ENCODE assay signal across 1 cellular context in genomic region chr7:7765422-7765821, GRCh38.
TF ChIP-seq lines count a peak whose summit lies in the region.

No MANE protein-coding gene starts in this region.

TF ChIP-seq in GM12878, 131 proteins besides CTCF, POLR2A, EP300 and RAD21 (continued from another document):
- TF ChIP-seq, protein P1, sequence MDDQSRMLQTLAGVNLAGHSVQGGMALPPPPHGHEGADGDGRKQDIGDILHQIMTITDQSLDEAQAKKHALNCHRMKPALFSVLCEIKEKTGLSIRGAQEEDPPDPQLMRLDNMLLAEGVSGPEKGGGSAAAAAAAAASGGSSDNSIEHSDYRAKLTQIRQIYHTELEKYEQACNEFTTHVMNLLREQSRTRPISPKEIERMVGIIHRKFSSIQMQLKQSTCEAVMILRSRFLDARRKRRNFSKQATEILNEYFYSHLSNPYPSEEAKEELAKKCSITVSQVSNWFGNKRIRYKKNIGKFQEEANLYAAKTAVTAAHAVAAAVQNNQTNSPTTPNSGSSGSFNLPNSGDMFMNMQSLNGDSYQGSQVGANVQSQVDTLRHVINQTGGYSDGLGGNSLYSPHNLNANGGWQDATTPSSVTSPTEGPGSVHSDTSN (IDR thresholded peaks at IDR 0.05; ENCODE audit: insufficient replicate concordance, low read depth, low read length) = no peak
- peak; percentile 92 for TF ChIP-seq RUNX3 (IDR thresholded peaks at IDR 0.05; ENCODE audit: low read length)
- no peak for TF ChIP-seq RELA (IDR thresholded peaks at IDR 0.05; ENCODE audit: borderline replicate concordance, partially characterized antibody)
- TF ChIP-seq EZH2 (IDR thresholded peaks at IDR 0.05; ENCODE audit: borderline replicate concordance, control insufficient read depth, low read depth, low read length) = no peak
- no peak for TF ChIP-seq RAD51 (IDR thresholded peaks at IDR 0.05)
- TF ChIP-seq NFYA (IDR thresholded peaks at IDR 0.05; ENCODE audit: borderline replicate concordance, low read depth, low read length) = no peak
- TF ChIP-seq HDAC2 (IDR thresholded peaks at IDR 0.05) = no peak
- no peak for TF ChIP-seq ZNF274 (IDR thresholded peaks at IDR 0.05; ENCODE audit: insufficient read depth, insufficient read length)
- TF ChIP-seq CHD4 (IDR thresholded peaks at IDR 0.05) = no peak
- TF ChIP-seq KLF5 (IDR thresholded peaks at IDR 0.05; ENCODE audit: partially characterized antibody) = no peak
- no peak for TF ChIP-seq SPI1 (IDR thresholded peaks at IDR 0.05; ENCODE audit: borderline replicate concordance, insufficient read depth, low read depth, low read length)
- TF ChIP-seq NFIC (IDR thresholded peaks at IDR 0.05; ENCODE audit: low read depth, low read length) = peak; percentile 95; the same call in 1 of the 2 replicates
- 0 out of 4 replicates have a peak, but pooled peaks of 1 of the 2 experiments have one; percentile 33 for TF ChIP-seq SRF (IDR thresholded peaks at IDR 0.05; ENCODE audit: low read depth in 2 of 2, low read length in 2 of 2)
- no peak for TF ChIP-seq HSF1 (IDR thresholded peaks at IDR 0.05; ENCODE audit: low read depth, low read length)
- TF ChIP-seq RB1 (IDR thresholded peaks at IDR 0.05; ENCODE audit: borderline replicate concordance) = no peak
- TF ChIP-seq NR2C1 (IDR thresholded peaks at IDR 0.05) = no peak
- peak; percentile 98 for TF ChIP-seq JUNB (IDR thresholded peaks at IDR 0.05)
- TF ChIP-seq ZNF217 (IDR thresholded peaks at IDR 0.05) = peak; percentile 80
- no peak for TF ChIP-seq SP1 (IDR thresholded peaks at IDR 0.05; ENCODE audit: low read depth, low read length)
- no peak for TF ChIP-seq CBX5 (IDR thresholded peaks at IDR 0.05; ENCODE audit: low read depth)
- TF ChIP-seq GABPA (IDR thresholded peaks at IDR 0.05; ENCODE audit: low read depth) = 0 out of 2 replicates have a peak, but pooled peaks have one; percentile 61
- no peak for TF ChIP-seq TCF12 (IDR thresholded peaks at IDR 0.05; ENCODE audit: low read depth, low read length)
- TF ChIP-seq, protein P2, sequence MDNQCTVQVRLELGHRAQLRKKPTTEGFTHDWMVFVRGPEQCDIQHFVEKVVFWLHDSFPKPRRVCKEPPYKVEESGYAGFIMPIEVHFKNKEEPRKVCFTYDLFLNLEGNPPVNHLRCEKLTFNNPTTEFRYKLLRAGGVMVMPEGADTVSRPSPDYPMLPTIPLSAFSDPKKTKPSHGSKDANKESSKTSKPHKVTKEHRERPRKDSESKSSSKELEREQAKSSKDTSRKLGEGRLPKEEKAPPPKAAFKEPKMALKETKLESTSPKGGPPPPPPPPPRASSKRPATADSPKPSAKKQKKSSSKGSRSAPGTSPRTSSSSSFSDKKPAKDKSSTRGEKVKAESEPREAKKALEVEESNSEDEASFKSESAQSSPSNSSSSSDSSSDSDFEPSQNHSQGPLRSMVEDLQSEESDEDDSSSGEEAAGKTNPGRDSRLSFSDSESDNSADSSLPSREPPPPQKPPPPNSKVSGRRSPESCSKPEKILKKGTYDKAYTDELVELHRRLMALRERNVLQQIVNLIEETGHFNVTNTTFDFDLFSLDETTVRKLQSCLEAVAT (IDR thresholded peaks at IDR 0.05) = no peak
- no peak for TF ChIP-seq BRCA1 (IDR thresholded peaks at IDR 0.05; ENCODE audit: low read depth, low read length)
- TF ChIP-seq CBFB (IDR thresholded peaks at IDR 0.05; ENCODE audit: low read depth) = no peak
- peak; percentile 45 for TF ChIP-seq SKIL (IDR thresholded peaks at IDR 0.05; ENCODE audit: low read depth, poor library complexity, severe bottlenecking)
- TF ChIP-seq IRF4 (IDR thresholded peaks at IDR 0.05; ENCODE audit: low read depth, low read length) = peak; percentile 95
- TF ChIP-seq STAT1 (conservative IDR thresholded peaks at IDR 0.05) = no peak
- peak; percentile 71; the same call in 1 of the 2 replicates for TF ChIP-seq DPF2 (IDR thresholded peaks at IDR 0.05)
- TF ChIP-seq PAX8 (IDR thresholded peaks at IDR 0.05) = no peak
- TF ChIP-seq ZNF24 (IDR thresholded peaks at IDR 0.05) = no peak
- no peak for TF ChIP-seq RFX5 (IDR thresholded peaks at IDR 0.05; ENCODE audit: low read depth, low read length)
- peak; percentile 72; the same call in 1 of the 2 replicates for TF ChIP-seq MEF2A (IDR thresholded peaks at IDR 0.05; ENCODE audit: insufficient read depth, low read depth, low read length)
